In the genomic region with DNA sequence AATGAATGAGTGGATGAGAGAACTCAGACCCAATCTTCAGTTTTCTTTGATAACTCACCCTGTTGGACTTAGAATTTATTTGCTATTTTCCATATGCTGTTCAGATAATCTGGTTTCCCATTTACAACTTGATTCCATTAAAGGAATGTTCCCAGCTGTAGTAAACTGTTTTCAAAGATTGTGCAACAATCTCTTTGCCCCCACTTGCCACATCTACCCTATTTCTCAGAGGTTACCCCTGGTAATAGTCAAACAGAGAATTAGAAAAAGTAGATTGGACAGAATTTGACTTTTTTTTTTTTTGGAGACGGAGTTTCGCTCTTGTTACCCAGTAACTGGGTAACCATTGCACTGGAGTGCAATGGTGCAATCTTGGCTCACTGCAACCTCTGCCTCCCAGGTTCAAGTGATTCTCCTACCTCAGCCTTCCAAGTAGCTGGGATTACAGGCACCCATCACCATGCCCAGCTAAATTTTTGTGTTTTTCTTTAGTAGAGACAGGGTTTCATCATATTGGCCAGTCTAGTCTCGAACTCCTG, we compare ENCODE assay signal across 29 cellular contexts.
"Had no signal": no experiment of that assay in that cellular context is flagged by ENCODE, and none has a peak within 500 bp of the region (broad histone marks: within the 10 kb centered on the region; RNA-seq: fewer than 3 reads in every experiment).

No MANE protein-coding gene starts in this region.

- H3K4me3 Mint-ChIP-seq: activated CD4-positive, alpha-beta T cell treated with anti-CD3 and anti-CD28 coated beads, Interleukin-2, amount 10 ng/mL, durations not matched to agents 7 days and 5 days; activated CD8-positive, alpha-beta T cell treated with anti-CD3 and anti-CD28 coated beads, Interleukin-2, amount 10 ng/mL, durations not matched to agents 7 days and 5 days; activated naive CD8-positive, alpha-beta T cell treated with anti-CD3 and anti-CD28 coated beads for 36 hours; activated T-cell treated with anti-CD3 and anti-CD28 coated beads, Interleukin-2, amount 50 U/mL, for 4 hours; T-helper 1 cell treated with Interleukin-12 subunit alpha and Interleukin-12 subunit beta and Interleukin-4 antibody, amounts not matched to agents 30 μg/mL and 1 μg/mL, for 36 hours; T-helper 2 cell treated with Interferon-gamma antibody and Interleukin-4, amounts not matched to agents 5 μg/mL and 100 μg/mL, for 36 hours had no signal

- FAIRE-seq: TTC549 had no signal

- H3K27me3 ChIP-seq: ascending aorta, SJCRH30 had no signal

- H3K4me1 Mint-ChIP-seq: activated CD4-positive, alpha-beta T cell treated with anti-CD3 and anti-CD28 coated beads, Interleukin-2, amount 10 ng/mL, durations not matched to agents 7 days and 5 days had no signal

- H3K9ac ChIP-seq: SK-N-SH had no signal

- H3K9me3 Mint-ChIP-seq: activated CD4-positive, alpha-beta T cell treated with anti-CD3 and anti-CD28 coated beads, Interleukin-2, amount 10 ng/mL, durations not matched to agents 7 days and 5 days; activated naive CD8-positive, alpha-beta T cell treated with anti-CD3 and anti-CD28 coated beads for 36 hours; activated T-cell treated with anti-CD3 and anti-CD28 coated beads, Interleukin-2, amount 50 U/mL, for 4 hours; T-helper 1 cell treated with Interleukin-12 subunit alpha and Interleukin-12 subunit beta and Interleukin-4 antibody, amounts not matched to agents 30 μg/mL and 1 μg/mL, for 36 hours; T-helper 2 cell treated with Interferon-gamma antibody and Interleukin-4, amounts not matched to agents 5 μg/mL and 100 μg/mL, for 36 hours had no signal

- H3K4me1 ChIP-seq: ascending aorta, SJCRH30 had no signal

- H3K36me3 ChIP-seq: ascending aorta, SJCRH30 had no signal

- H3K4me2 ChIP-seq: SK-N-SH had no signal

- H3K27ac ChIP-seq: ascending aorta, SJCRH30 had no signal

- H3K4me3 ChIP-seq: ascending aorta, SJCRH30 had no signal

- H3K9me3 ChIP-seq: ascending aorta, SK-N-SH had no signal

- DNase-seq: activated CD4-positive, alpha-beta T cell treated with anti-CD3 and anti-CD28 coated beads, Interleukin-2, amount 10 ng/mL, durations not matched to agents 7 days and 5 days; activated CD4-positive, alpha-beta T cell treated with anti-CD3 and anti-CD28 coated beads, Interleukin-2, amount 50 U/mL, for 48 hours; activated CD8-positive, alpha-beta T cell treated with anti-CD3 and anti-CD28 coated beads, Interleukin-2, amount 10 ng/mL, durations not matched to agents 7 days and 5 days; activated effector memory CD4-positive, alpha-beta T cell treated with Interleukin-2 at 50 U/mL for 16 hours; activated naive CD4-positive, alpha-beta T cell; activated naive CD4-positive, alpha-beta T cell treated with anti-CD3 and anti-CD28 coated beads, Interleukin-2, amount 50 U/mL, for 16 hours; activated naive CD8-positive, alpha-beta T cell treated with anti-CD3 and anti-CD28 coated beads for 36 hours; activated T-cell treated with anti-CD3 and anti-CD28 coated beads, Interleukin-2, amount 50 U/mL, for 4 hours; amygdala; Kasumi-1; MM.1S; NCI-H1092 treated with DMSO at 0.1 percent for 48 hours; NCI-H1417; NCI-H146; NCI-H187; NCI-H2029 treated with DMSO at 0.1 percent for 48 hours; NCI-H2107; NCI-H2171; NCI-H510A; NCI-H526; NCI-H748 treated with DMSO at 0.1 percent for 48 hours; NK-92 treated with Interleukin-12 subunit alpha and Interleukin-12 subunit beta, amount 100 ng/mL, for 24 hours; SHP77; SJCRH30; SK-N-SH had no signal

- H3K27ac Mint-ChIP-seq: activated CD4-positive, alpha-beta T cell treated with anti-CD3 and anti-CD28 coated beads, Interleukin-2, amount 10 ng/mL, durations not matched to agents 7 days and 5 days; activated CD8-positive, alpha-beta T cell treated with anti-CD3 and anti-CD28 coated beads, Interleukin-2, amount 10 ng/mL, durations not matched to agents 7 days and 5 days; activated naive CD8-positive, alpha-beta T cell treated with anti-CD3 and anti-CD28 coated beads for 36 hours; T-helper 1 cell treated with Interleukin-12 subunit alpha and Interleukin-12 subunit beta and Interleukin-4 antibody, amounts not matched to agents 30 μg/mL and 1 μg/mL, for 36 hours; T-helper 2 cell treated with Interferon-gamma antibody and Interleukin-4, amounts not matched to agents 5 μg/mL and 100 μg/mL, for 36 hours had no signal

- H3K36me3 Mint-ChIP-seq: activated naive CD8-positive, alpha-beta T cell treated with anti-CD3 and anti-CD28 coated beads for 36 hours had no signal

- ATAC-seq: activated CD8-positive, alpha-beta T cell treated with anti-CD3 and anti-CD28 coated beads, Interleukin-2, amount 10 ng/mL, durations not matched to agents 7 days and 5 days; activated T-cell treated with anti-CD3 and anti-CD28 coated beads, Interleukin-2, amount 50 U/mL, for 4 hours had no signal
